Comparison of ENCODE assay signal across 8 cellular contexts in the genomic region with DNA sequence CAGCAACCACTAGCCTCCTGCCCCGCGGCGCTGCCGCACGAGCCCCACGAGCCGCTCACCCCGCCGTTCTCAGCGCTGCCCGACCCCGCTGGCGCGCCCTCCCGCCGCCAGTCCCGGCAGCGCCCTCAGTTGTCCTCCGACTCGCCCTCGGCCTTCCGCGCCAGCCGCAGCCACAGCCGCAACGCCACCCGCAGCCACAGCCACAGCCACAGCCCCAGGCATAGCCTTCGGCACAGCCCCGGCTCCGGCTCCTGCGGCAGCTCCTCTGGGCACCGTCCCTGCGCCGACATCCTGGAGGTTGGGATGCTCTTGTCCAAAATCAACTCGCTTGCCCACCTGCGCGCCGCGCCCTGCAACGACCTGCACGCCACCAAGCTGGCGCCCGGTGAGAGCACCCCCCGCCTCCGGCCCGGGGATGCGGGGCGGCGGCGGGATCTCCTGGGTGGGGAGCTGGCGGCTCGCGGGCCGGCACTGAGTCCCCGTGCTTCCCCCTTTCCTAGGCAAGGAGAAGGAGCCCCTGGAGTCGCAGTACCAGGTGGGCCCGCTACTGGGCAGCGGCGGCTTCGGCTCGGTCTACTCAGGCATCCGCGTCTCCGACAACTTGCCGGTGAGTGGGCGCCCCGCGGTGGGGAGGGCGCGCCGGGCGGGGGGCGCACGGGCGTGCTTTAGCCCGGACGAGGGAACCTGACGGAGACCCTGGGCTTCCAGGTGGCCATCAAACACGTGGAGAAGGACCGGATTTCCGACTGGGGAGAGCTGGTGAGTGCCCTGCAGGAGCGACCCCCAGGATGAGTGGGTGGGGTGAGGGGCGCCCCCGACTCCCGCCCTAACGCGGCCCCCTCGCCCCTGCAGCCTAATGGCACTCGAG. TPM values are rescaled to one million over a fixed set of nuclear protein-coding genes. Genes with fewer than 3 reads are reported as not detected.
DNase-seq lines count a peak whose midpoint lies in the region; ATAC-seq and TF ChIP-seq lines count a peak whose summit lies in the region.

No MANE protein-coding gene starts in this region.

- H3K4me3 ChIP-seq in AG09309 (ENCODE audit: control insufficient read depth, low read depth, low read length) (peak overlapping the region; percentile 52), fibroblast of the aortic adventitia (ENCODE audit: low read depth, low read length) (peak overlapping the region; percentile 96)

- ATAC-seq in GM18861 (IDR thresholded peaks at IDR 0.05; ENCODE audit: unreplicated experiment) (peak; percentile 24), HG03064 (IDR thresholded peaks at IDR 0.05; ENCODE audit: low read depth, unreplicated experiment) (peak; percentile 23)

- peaks cover 31% of the 10 kb centered on the region for H3K4me1 Mint-ChIP-seq in neural crest cell

- H3K4me3 Mint-ChIP-seq in neural crest cell = peak overlapping the region; percentile 85

- no peak overlapping the region for H3K27ac Mint-ChIP-seq in neural crest cell (ENCODE audit: unreplicated experiment)

- no peak for DNase-seq in AG09309 (ENCODE audit: low read depth)
- DNase-seq in NCI-H748 (lab: John Stamatoyannopoulos, UW; ENCODE audit: unreplicated experiment) = peak; percentile 74
- peak; percentile 27 for DNase-seq in activated T-helper 1 cell treated with Interleukin-2 at 50 U/mL for 16 hours (ENCODE audit: low read depth)
- DNase-seq in fibroblast of the aortic adventitia (ENCODE audit: low read depth) = no peak
- peak; percentile 44 for DNase-seq in neural crest cell (ENCODE audit: low read depth, low spot score)
- DNase-seq in cerebellar nuclear complex (lab: John Stamatoyannopoulos, UW) = no peak

- TF ChIP-seq CTCF in AG09309 (IDR thresholded peaks at IDR 0.05; ENCODE audit: control insufficient read depth, insufficient read depth, low read depth, low read length, missing control alignments) (peak; percentile 31), fibroblast of the aortic adventitia (IDR thresholded peaks at IDR 0.05; ENCODE audit: insufficient read depth, low read length) (peak; percentile 36), neural crest cell (conservative IDR thresholded peaks at IDR 0.05) (peak; percentile 45)

- peaks cover 37% of the 10 kb centered on the region for H3K27me3 Mint-ChIP-seq in neural crest cell (ENCODE audit: low read depth)

- no peaks in the 10 kb centered on the region for H3K9me3 Mint-ChIP-seq in neural crest cell

- no peaks in the 10 kb centered on the region for H3K36me3 Mint-ChIP-seq in neural crest cell (ENCODE audit: low read depth)

RNA-seq across cellular contexts. Expression of a gene that starts 0.6 kb away (rescaled TPM):
- total RNA-seq in fibroblast of the aortic adventitia (ENCODE audit: low replicate concordance) = 8.7 and 19.3 TPM in 2 replicates
- 8.6 and 9.1 TPM in 2 replicates for total RNA-seq in neural crest cell

Comparison
In these comparisons a context has a peak if more than half of its experiments do, and no peak if none do; other contexts are left out.
1. DNase-seq: peak in NCI-H748 (single experiment), activated T-helper 1 cell treated with Interleukin-2 at 50 U/mL for 16 hours (single experiment) and neural crest cell (single experiment); none in AG09309 (single experiment), fibroblast of the aortic adventitia (single experiment) and cerebellar nuclear complex (0 of 2).
2. Peak in every context shown above with its lines, with median percentiles within 50 percentile points of each other: CTCF ChIP-seq.